Comparison of ENCODE assay signal across 39 cellular contexts in genomic region chr22:19748139-19748538, GRCh38. TPM values are rescaled to one million over a fixed set of nuclear protein-coding genes. Genes with fewer than 3 reads are reported as not detected.
"Had no signal": no experiment of that assay in that cellular context is flagged by ENCODE, and none has a peak within 500 bp of the region (broad histone marks: within the 10 kb centered on the region; RNA-seq: fewer than 3 reads in every experiment).

No MANE protein-coding gene starts in this region.

- ATAC-seq: activated CD8-positive, alpha-beta T cell treated with anti-CD3 and anti-CD28 coated beads for 36 hours; activated naive CD4-positive, alpha-beta T cell treated with anti-CD3 and anti-CD28 coated beads, Interleukin-2, amount 50 U/mL, for 72 hours; activated T-cell treated with anti-CD3 and anti-CD28 coated beads, Interleukin-2, amount 50 U/mL, for 4 hours; activated T-cell treated with anti-CD3 and anti-CD28 coated beads, Interleukin-2, amount 50 U/mL, for 72 hours; activated T-helper 17 cell treated with anti-CD3 and anti-CD28 coated beads, Interleukin-2, amount 50 U/mL, for 72 hours; body of pancreas had no signal

- H3K4me1 ChIP-seq: adrenal gland, body of pancreas, breast epithelium had no signal

- H3K27me3 ChIP-seq: adrenal gland, body of pancreas had no signal

- H3K4me3 ChIP-seq: adrenal gland, body of pancreas, breast epithelium, cardiac muscle cell had no signal

- H3K27ac ChIP-seq: adrenal gland, body of pancreas, brain microvascular endothelial cell, breast epithelium, cardiac muscle cell, VCaP had no signal

- H3K9me3 ChIP-seq: adrenal gland, body of pancreas, breast epithelium had no signal

- H3K36me3 ChIP-seq: adrenal gland, brain microvascular endothelial cell, breast epithelium, cardiac muscle cell had no signal

- DNase-seq: activated B cell treated with CpG ODN at 0.5 μM for 24 hours; activated CD4-positive, alpha-beta memory T cell treated with anti-CD3 and anti-CD28 coated beads for 36 hours; activated CD4-positive, alpha-beta T cell treated with anti-CD3 and anti-CD28 coated beads for 4 hours; activated CD4-positive, alpha-beta T cell treated with anti-CD3 and anti-CD28 coated beads, Interleukin-2, amount 10 ng/mL, durations not matched to agents 24 days and 14 days; activated CD4-positive, alpha-beta T cell treated with anti-CD3 and anti-CD28 coated beads, Interleukin-2, amount 50 U/mL, for 1 hour; activated CD4-positive, alpha-beta T cell treated with anti-CD3 and anti-CD28 coated beads, Interleukin-2, amount 50 U/mL, for 4 hours; activated CD4-positive, CD25-positive, alpha-beta regulatory T cell treated with anti-CD3 and anti-CD28 coated beads, Interleukin-2, amount 50 U/mL, for 72 hours; activated CD8-positive, alpha-beta memory T cell treated with anti-CD3 and anti-CD28 coated beads, Interleukin-2, amount 50 U/mL, for 4 hours; activated CD8-positive, alpha-beta T cell treated with anti-CD3 and anti-CD28 coated beads for 36 hours; activated effector memory CD4-positive, alpha-beta T cell treated with anti-CD3 and anti-CD28 coated beads, Interleukin-2, amount 50 U/mL, for 16 hours; activated gamma-delta T cell treated with Interleukin-2 at 50 U/mL for 16 hours; activated naive CD4-positive, alpha-beta T cell; activated naive CD4-positive, alpha-beta T cell treated with anti-CD3 and anti-CD28 coated beads for 36 hours; activated naive CD4-positive, alpha-beta T cell treated with anti-CD3 and anti-CD28 coated beads, Interleukin-2, amount 50 U/mL, for 16 hours; activated naive CD8-positive, alpha-beta T cell treated with anti-CD3 and anti-CD28 coated beads for 36 hours; activated T-cell treated with anti-CD3 and anti-CD28 coated beads for 4 hours; activated T-cell treated with anti-CD3 and anti-CD28 coated beads, Interleukin-2, amount 50 U/mL, for 1 hour; activated T-cell treated with anti-CD3 and anti-CD28 coated beads, Interleukin-2, amount 50 U/mL, for 4 hours; activated T-cell treated with anti-CD3 and anti-CD28 coated beads, Interleukin-2, amount 50 U/mL, for 72 hours; adrenal gland; amniotic stem cell; aorta; body of pancreas; brain microvascular endothelial cell; caudate nucleus; cerebellar nuclear complex; T-helper 2 cell; T-helper 9 cell had no signal

- FAIRE-seq: astrocyte, TTC549 had no signal

RNA-seq across cellular contexts. Expression of gene TBX1, which starts 12.4 kb away (rescaled TPM):
- total RNA-seq: activated B cell treated with CpG ODN at 0.5 μM for 24 hours; activated CD4-positive, alpha-beta memory T cell treated with anti-CD3 and anti-CD28 coated beads for 36 hours; activated CD4-positive, alpha-beta T cell treated with anti-CD3 and anti-CD28 coated beads, Interleukin-2, amount 10 ng/mL, durations not matched to agents 24 days and 14 days; activated CD8-positive, alpha-beta memory T cell treated with anti-CD3 and anti-CD28 coated beads for 36 hours; activated CD8-positive, alpha-beta T cell treated with anti-CD3 and anti-CD28 coated beads for 36 hours; activated naive CD4-positive, alpha-beta T cell treated with anti-CD3 and anti-CD28 coated beads for 36 hours; activated naive CD4-positive, alpha-beta T cell treated with anti-CD3 and anti-CD28 coated beads, Interleukin-2, amount 50 U/mL, for 72 hours; activated naive CD8-positive, alpha-beta T cell treated with anti-CD3 and anti-CD28 coated beads for 36 hours; activated T-cell treated with anti-CD3 and anti-CD28 coated beads, Interleukin-2, amount 50 U/mL, for 4 hours; activated T-helper 17 cell treated with anti-CD3 and anti-CD28 coated beads, Interleukin-2, amount 50 U/mL, for 72 hours; chondrocyte; T-helper 1 cell treated with Interleukin-12 subunit alpha and Interleukin-12 subunit beta and Interleukin-4 antibody, amounts not matched to agents 30 ng/mL and 1 ng/mL, for 36 hours had no signal

RNA-seq across cellular contexts. Expression of gene GP1BB, which starts 24.8 kb away (rescaled TPM):
- total RNA-seq: activated B cell treated with CpG ODN at 0.5 μM for 24 hours; activated CD4-positive, alpha-beta memory T cell treated with anti-CD3 and anti-CD28 coated beads for 36 hours; activated CD4-positive, alpha-beta T cell treated with anti-CD3 and anti-CD28 coated beads, Interleukin-2, amount 10 ng/mL, durations not matched to agents 24 days and 14 days; activated CD8-positive, alpha-beta T cell treated with anti-CD3 and anti-CD28 coated beads for 36 hours; activated naive CD4-positive, alpha-beta T cell treated with anti-CD3 and anti-CD28 coated beads for 36 hours; activated naive CD4-positive, alpha-beta T cell treated with anti-CD3 and anti-CD28 coated beads, Interleukin-2, amount 50 U/mL, for 72 hours; activated naive CD8-positive, alpha-beta T cell treated with anti-CD3 and anti-CD28 coated beads for 36 hours; activated T-helper 1 cell treated with anti-CD3 and anti-CD28 coated beads, Interleukin-12 subunit alpha, Interleukin-12 subunit beta, Interleukin-2, Interleukin-4 antibody, amounts not matched to agents 30 ng/mL and 10 ng/mL and 1 ng/mL, durations not matched to agents 14 hours and 24 hours and 36 hours; activated T-helper 17 cell treated with anti-CD3 and anti-CD28 coated beads, Interleukin-2, amount 50 U/mL, for 72 hours; T-helper 1 cell treated with Interleukin-12 subunit alpha and Interleukin-12 subunit beta and Interleukin-4 antibody, amounts not matched to agents 30 ng/mL and 1 ng/mL, for 36 hours had no signal

RNA-seq across cellular contexts. Expression of gene SEPTIN5, which starts 33.8 kb away (rescaled TPM):
- total RNA-seq: activated B cell treated with CpG ODN at 0.5 μM for 24 hours; T-helper 1 cell treated with Interleukin-12 subunit alpha and Interleukin-12 subunit beta and Interleukin-4 antibody, amounts not matched to agents 30 ng/mL and 1 ng/mL, for 36 hours had no signal
